In genomic region chr1:91406773-91407389, GRCh38 we compare ENCODE assay signal across 13 cellular contexts. TPM values are rescaled to one million over a fixed set of nuclear protein-coding genes. Genes with fewer than 3 reads are reported as not detected.
DNase-seq lines count a peak whose midpoint lies in the region; ATAC-seq and TF ChIP-seq lines count a peak whose summit lies in the region.
"Had no signal": no experiment of that assay in that cellular context is flagged by ENCODE, and none has a peak within 500 bp of the region (broad histone marks: within the 10 kb centered on the region; RNA-seq: fewer than 3 reads in every experiment).

No MANE protein-coding gene starts in this region.

- H3K9ac ChIP-seq in HCT116 (ENCODE audit: low read length) = no peak overlapping the region

- no peaks in the 10 kb centered on the region for H3K9me2 ChIP-seq in HCT116 (ENCODE audit: insufficient read depth)

- POLR2A ChIA-PET in HCT116 (lab: Charles Lee) = interaction anchor here (0.6 to 0.7 kb wide), 2 partner anchors 81 to 536 kb away, joined by 3 to 4 read pairs; no protein-coding TSS in a partner anchor

- no peaks in the 10 kb centered on the region for H3K27me3 ChIP-seq in HCT116 (ENCODE audit: insufficient read depth, low read length)

- H3K4me2 ChIP-seq in HCT116 (ENCODE audit: low read length) = peak overlapping the region; percentile 30

- BruUV-seq in HCT116 (replicated peaks; lab: Mats Ljungman, UMichigan) = no TSS peak

- no peaks in the 10 kb centered on the region for H3K9me3 ChIP-seq in HCT116 (ENCODE audit: control insufficient read depth in 1 of 2, insufficient read depth in 1 of 2, low read depth in 1 of 2, low read length in 2 of 2)

- RAD21 ChIA-PET in HCT116 (lab: Charles Lee; ENCODE audit: low non-redundant PET in 1 of 2, low total read pairs in 2 of 2, uncharacterized antibody in 2 of 2, unreplicated experiment in 2 of 2) = no interaction called here

- intact Hi-C loops in HCT116 (cut with micrococcal nuclease) = loop anchor here (5.0 to 10.0 kb wide), 3 partner anchors 95 to 1292 kb away; partner anchors contain the start of gene CDC7

- no peaks in the 10 kb centered on the region for H4K20me1 ChIP-seq in HCT116 (ENCODE audit: insufficient read depth)

- H3K36me3 ChIP-seq in HCT116 (ENCODE audit: control insufficient read depth in 1 of 2, insufficient read depth in 2 of 2, low read length in 2 of 2) = no peaks in the 10 kb centered on the region

- peak overlapping the region; percentile 75 for H2AFZ ChIP-seq in HCT116 (ENCODE audit: low read depth, low read length, poor library complexity, severe bottlenecking)

- TF ChIP-seq CTCF in HCT116 (IDR thresholded peaks at IDR 0.05 in 2 of 3, conservative IDR thresholded peaks at IDR 0.05 in 1 of 3; ENCODE audit: borderline replicate concordance in 1 of 3, insufficient read depth in 1 of 3, low read depth in 2 of 3, low read length in 2 of 3) (peak; percentile 34 to 67 (median 65); a peak in 5 of 6 replicates), fibroblast of mammary gland (conservative IDR thresholded peaks at IDR 0.05; ENCODE audit: control insufficient read depth, insufficient read depth, low read depth, low read length) (peak; percentile 57)

- H3K79me2 ChIP-seq in HCT116 (ENCODE audit: insufficient read depth, low read length) = no peaks in the 10 kb centered on the region

- CTCF ChIA-PET in HCT116 (lab: Charles Lee) = interaction anchor here (0.7 to 1.8 kb wide), 15 partner anchors 12 to 884 kb away, joined by 3 to 15 read pairs (median 4); partner anchors contain the start of gene CDC7

- no peak overlapping the region for H3K27ac ChIP-seq in HCT116 (ENCODE audit: low read depth, low read length)

- TF ChIP-seq POLR2A in HCT116 (IDR thresholded peaks at IDR 0.05; ENCODE audit: borderline replicate concordance, extremely low read depth, insufficient read depth, insufficient read length) = no peak

- TF ChIP-seq RAD21 in HCT116 (IDR thresholded peaks at IDR 0.05; ENCODE audit: low read depth) = peak; percentile 47

- in situ Hi-C loops in SK-MEL-5 (cut with HindIII; ENCODE audit: low pct_unique_long_range_greater_than_20kb, low sequenced_read_pairs) = no loop called here

- H3K4me1 ChIP-seq in HCT116 (ENCODE audit: control insufficient read depth in 1 of 2, insufficient read depth in 2 of 2, low read length in 2 of 2) = no peaks in the 10 kb centered on the region

- H3K4me3 ChIP-seq in HCT116 (replicated peaks in 1 of 2; ENCODE audit: low read depth in 1 of 2, low read length in 2 of 2) (0 out of 4 replicates have a peak overlapping the region, but pooled peaks of 1 of the 2 experiments have one; percentile 9), fibroblast of mammary gland (ENCODE audit: control insufficient read depth, low read depth, low read length) (no peak overlapping the region)

- ATAC-seq in HCT116 (peak; percentile 51), HG03565 (IDR thresholded peaks at IDR 0.05; ENCODE audit: unreplicated experiment) (no peak), GM19324 (IDR thresholded peaks at IDR 0.05; ENCODE audit: low FRiP score, unreplicated experiment) (no peak), GM18511 (IDR thresholded peaks at IDR 0.05; ENCODE audit: unreplicated experiment) (no peak)
- ATAC-seq: activated CD4-positive, CD25-positive, alpha-beta regulatory T cell treated with anti-CD3 and anti-CD28 coated beads, Interleukin-2, amount 50 U/mL, for 24 hours; esophagus mucosa had no signal

- DNase-seq in AG20443 (ENCODE audit: low spot score) (peak; percentile 30), HCT116 (ENCODE audit: low read depth, low spot score) (no peak), SK-MEL-5 (ENCODE audit: low read depth, low spot score) (peak; percentile 58), fibroblast of mammary gland (ENCODE audit: low read depth) (peak; percentile 27), NCI-H226 (no peak)
- DNase-seq: NCI-H345; stimulated activated CD4-positive, alpha-beta T cell treated with anti-CD3 and anti-CD28 coated beads, Interleukin-4, amount 100 ng/mL, for 4 hours had no signal

TF ChIP-seq in HCT116, 20 proteins besides CTCF, POLR2A, EP300 and RAD21:
- no peak for TF ChIP-seq EZH2phosphoT487 (IDR thresholded peaks at IDR 0.05; ENCODE audit: borderline replicate concordance)
- no peak for TF ChIP-seq FOSL1 (IDR thresholded peaks at IDR 0.05; ENCODE audit: low read depth)
- no peak for TF ChIP-seq ATF3 (IDR thresholded peaks at IDR 0.05)
- no peak for TF ChIP-seq ZNF274 (IDR thresholded peaks at IDR 0.05; ENCODE audit: low read depth, low read length)
- TF ChIP-seq YY1 (IDR thresholded peaks at IDR 0.05; ENCODE audit: extremely low read depth, insufficient replicate concordance, low read depth, low read length) = no peak
- TF ChIP-seq ELF1 (IDR thresholded peaks at IDR 0.05; ENCODE audit: borderline replicate concordance, low read depth) = no peak
- TF ChIP-seq CBX3 (IDR thresholded peaks at IDR 0.05; ENCODE audit: low read depth) = no peak

RNA-seq across cellular contexts. Expression of gene HFM1, which starts 2.2 kb away (rescaled TPM):
- 0.07 TPM for total RNA-seq in HCT116 (2021; ENCODE audit: unreplicated experiment)
- polyA plus RNA-seq in HCT116 (2012) = 0.09 and 0.12 TPM in 2 replicates
- total RNA-seq in SK-MEL-5 (2014; rRNA removed; shearing (Covaris generic)) = 2.9 and 6.8 TPM in 2 replicates
- polyA plus RNA-seq in SK-MEL-5 (2015; cell fraction: cytosol; rRNA removed) = 0.54 TPM in 2 replicates
- 15.2 and 20.4 TPM in 2 replicates for polyA plus RNA-seq in SK-MEL-5 (2015; cell fraction: nucleus; rRNA removed)
- total RNA-seq: activated T-helper 1 cell treated with anti-CD3 and anti-CD28 coated beads, Interleukin-12 subunit alpha, Interleukin-12 subunit beta, Interleukin-2, Interleukin-4 antibody, amounts not matched to agents 30 ng/mL and 10 ng/mL and 1 ng/mL, durations not matched to agents 14 hours and 24 hours and 36 hours had no signal

Comparison
In these comparisons a context has a peak if more than half of its experiments do, and no peak if none do; other contexts are left out.
1. DNase-seq: peak in AG20443 (single experiment), SK-MEL-5 (single experiment) and fibroblast of mammary gland (single experiment); none in HCT116 (single experiment) and NCI-H226 (single experiment).